In the genomic region with DNA sequence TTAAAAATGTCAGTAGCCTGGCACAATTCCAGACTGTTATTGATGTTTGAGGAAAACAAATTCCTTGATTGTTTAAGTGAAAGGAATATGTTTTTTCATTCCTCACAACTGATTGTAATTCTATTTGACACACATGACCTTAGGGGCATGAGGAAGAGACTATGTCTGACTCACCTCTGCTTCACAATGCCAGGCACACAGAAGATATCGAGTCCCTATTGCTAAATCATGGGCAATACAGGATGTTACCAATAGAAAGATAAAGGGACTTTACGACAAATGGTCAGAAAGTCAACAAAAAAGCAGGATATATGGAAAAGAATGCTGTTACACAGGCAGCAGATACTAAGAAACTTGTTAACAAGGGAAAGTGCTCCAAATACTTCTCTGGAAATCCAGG, we compare ENCODE assay signal across 28 cellular contexts.
"Had no signal": no experiment of that assay in that cellular context is flagged by ENCODE, and none has a peak within 500 bp of the region (broad histone marks: within the 10 kb centered on the region; RNA-seq: fewer than 3 reads in every experiment).

No MANE protein-coding gene starts in this region.

- H3K4me1 Mint-ChIP-seq: activated CD4-positive, alpha-beta memory T cell treated with anti-CD3 and anti-CD28 coated beads, Interleukin-2, amount 10 ng/mL, durations not matched to agents 7 days and 5 days; activated CD4-positive, alpha-beta T cell treated with anti-CD3 and anti-CD28 coated beads, Interleukin-2, amount 10 ng/mL, durations not matched to agents 7 days and 5 days; activated naive CD4-positive, alpha-beta T cell treated with anti-CD3 and anti-CD28 coated beads, Interleukin-2, amount 10 ng/mL, durations not matched to agents 7 days and 5 days; activated naive CD8-positive, alpha-beta T cell treated with anti-CD3 and anti-CD28 coated beads, Interleukin-2, amount 10 ng/mL, durations not matched to agents 7 days and 5 days; brain had no signal

- H3K27me3 ChIP-seq: ascending aorta, esophagus squamous epithelium, gastroesophageal sphincter had no signal

- H3K36me3 Mint-ChIP-seq: activated naive CD4-positive, alpha-beta T cell treated with anti-CD3 and anti-CD28 coated beads, Interleukin-2, amount 10 ng/mL, durations not matched to agents 7 days and 5 days; activated naive CD8-positive, alpha-beta T cell treated with anti-CD3 and anti-CD28 coated beads, Interleukin-2, amount 10 ng/mL, durations not matched to agents 7 days and 5 days; brain had no signal

- H3K4me1 ChIP-seq: ascending aorta, esophagus squamous epithelium, gastroesophageal sphincter had no signal

- H3K9me3 ChIP-seq: ascending aorta had no signal

- H3K27ac Mint-ChIP-seq: activated CD4-positive, alpha-beta memory T cell treated with anti-CD3 and anti-CD28 coated beads, Interleukin-2, amount 10 ng/mL, durations not matched to agents 7 days and 5 days; activated CD4-positive, alpha-beta T cell treated with anti-CD3 and anti-CD28 coated beads, Interleukin-2, amount 10 ng/mL, durations not matched to agents 7 days and 5 days; activated naive CD4-positive, alpha-beta T cell treated with anti-CD3 and anti-CD28 coated beads, Interleukin-2, amount 10 ng/mL, durations not matched to agents 7 days and 5 days; activated naive CD4-positive, alpha-beta T cell treated with anti-CD3 and anti-CD28 coated beads, Interleukin-2, amount 50 U/mL, for 72 hours; activated naive CD8-positive, alpha-beta T cell treated with anti-CD3 and anti-CD28 coated beads, Interleukin-2, amount 10 ng/mL, durations not matched to agents 7 days and 5 days; activated T-cell treated with anti-CD3 and anti-CD28 coated beads, Interleukin-2, amount 50 U/mL, for 24 hours; activated T-cell treated with anti-CD3 and anti-CD28 coated beads, Interleukin-2, amount 50 U/mL, for 72 hours; brain; effector memory CD8-positive, alpha-beta T cell had no signal

- H3K4me3 ChIP-seq: ascending aorta, esophagus squamous epithelium, gastroesophageal sphincter had no signal

- H3K27me3 Mint-ChIP-seq: activated CD4-positive, alpha-beta memory T cell treated with anti-CD3 and anti-CD28 coated beads, Interleukin-2, amount 10 ng/mL, durations not matched to agents 7 days and 5 days; activated CD4-positive, alpha-beta T cell treated with anti-CD3 and anti-CD28 coated beads, Interleukin-2, amount 10 ng/mL, durations not matched to agents 7 days and 5 days; activated naive CD4-positive, alpha-beta T cell treated with anti-CD3 and anti-CD28 coated beads, Interleukin-2, amount 10 ng/mL, durations not matched to agents 7 days and 5 days; activated naive CD8-positive, alpha-beta T cell treated with anti-CD3 and anti-CD28 coated beads, Interleukin-2, amount 10 ng/mL, durations not matched to agents 7 days and 5 days; activated T-cell treated with anti-CD3 and anti-CD28 coated beads, Interleukin-2, amount 50 U/mL, for 24 hours; brain; effector memory CD8-positive, alpha-beta T cell had no signal

- H3K36me3 ChIP-seq: ascending aorta, esophagus squamous epithelium, gastroesophageal sphincter had no signal

- H3K27ac ChIP-seq: ascending aorta, epithelial cell of prostate, esophagus squamous epithelium, gastroesophageal sphincter had no signal

- ATAC-seq: activated naive CD4-positive, alpha-beta T cell treated with anti-CD3 and anti-CD28 coated beads, Interleukin-2, amount 50 U/mL, for 72 hours; activated T-cell treated with anti-CD3 and anti-CD28 coated beads, Interleukin-2, amount 50 U/mL, for 72 hours; effector memory CD8-positive, alpha-beta T cell; gastroesophageal sphincter had no signal

- H3K4me3 Mint-ChIP-seq: activated CD4-positive, alpha-beta memory T cell treated with anti-CD3 and anti-CD28 coated beads, Interleukin-2, amount 10 ng/mL, durations not matched to agents 7 days and 5 days; activated CD4-positive, alpha-beta T cell treated with anti-CD3 and anti-CD28 coated beads, Interleukin-2, amount 10 ng/mL, durations not matched to agents 7 days and 5 days; activated naive CD4-positive, alpha-beta T cell treated with anti-CD3 and anti-CD28 coated beads, Interleukin-2, amount 10 ng/mL, durations not matched to agents 7 days and 5 days; activated naive CD8-positive, alpha-beta T cell treated with anti-CD3 and anti-CD28 coated beads, Interleukin-2, amount 10 ng/mL, durations not matched to agents 7 days and 5 days; activated T-cell treated with anti-CD3 and anti-CD28 coated beads, Interleukin-2, amount 50 U/mL, for 24 hours; activated T-cell treated with anti-CD3 and anti-CD28 coated beads, Interleukin-2, amount 50 U/mL, for 72 hours; brain; effector memory CD8-positive, alpha-beta T cell had no signal

- DNase-seq: activated CD4-positive, alpha-beta memory T cell treated with anti-CD3 and anti-CD28 coated beads, Interleukin-2, amount 10 ng/mL, durations not matched to agents 7 days and 5 days; activated CD4-positive, alpha-beta T cell treated with anti-CD3 and anti-CD28 coated beads for 1 hour; activated CD4-positive, alpha-beta T cell treated with anti-CD3 and anti-CD28 coated beads for 4 hours; activated CD4-positive, alpha-beta T cell treated with anti-CD3 and anti-CD28 coated beads, Interleukin-2, amount 10 ng/mL, durations not matched to agents 7 days and 5 days; activated CD4-positive, alpha-beta T cell treated with anti-CD3 and anti-CD28 coated beads, Interleukin-2, amount 50 U/mL, for 4 hours; activated CD4-positive, CD25-positive, alpha-beta regulatory T cell; activated CD8-positive, alpha-beta memory T cell treated with anti-CD3 and anti-CD28 coated beads, Interleukin-2, amount 50 U/mL, for 48 hours; activated gamma-delta T cell; activated naive CD4-positive, alpha-beta T cell; activated naive CD4-positive, alpha-beta T cell treated with anti-CD3 and anti-CD28 coated beads, Interleukin-2, amount 10 ng/mL, durations not matched to agents 7 days and 5 days; activated naive CD8-positive, alpha-beta T cell treated with anti-CD3 and anti-CD28 coated beads, Interleukin-2, amount 10 ng/mL, durations not matched to agents 7 days and 5 days; activated T-cell treated with anti-CD3 and anti-CD28 coated beads for 4 hours; activated T-cell treated with anti-CD3 and anti-CD28 coated beads, Interleukin-2, amount 50 U/mL, for 24 hours; activated T-cell treated with anti-CD3 and anti-CD28 coated beads, Interleukin-2, amount 50 U/mL, for 72 hours; caudate nucleus; cortex of kidney; dermis blood vessel endothelial cell; effector CD4-positive, alpha-beta T cell; effector memory CD8-positive, alpha-beta T cell; esophagus squamous epithelium; foreskin melanocyte; head of caudate nucleus; T-helper 2 cell had no signal
